Comparison of ENCODE assay signal across 23 cellular contexts in genomic region chr21:25214676-25215075, GRCh38.
"Had no signal": no experiment of that assay in that cellular context is flagged by ENCODE, and none has a peak within 500 bp of the region (broad histone marks: within the 10 kb centered on the region; RNA-seq: fewer than 3 reads in every experiment).

No MANE protein-coding gene starts in this region.

- H3K36me3 Mint-ChIP-seq: natural killer cell treated with Interleukin-12 subunit alpha and Interleukin-12 subunit beta and Interleukin-15 and Interleukin-18, amount 100 ng/mL, for 72 hours had no signal

- ATAC-seq: mucosa of descending colon; natural killer cell treated with Interleukin-12 subunit alpha and Interleukin-12 subunit beta and Interleukin-15 and Interleukin-18, amount 100 ng/mL, for 72 hours; right lobe of liver; upper lobe of right lung had no signal

- H3K27ac Mint-ChIP-seq: natural killer cell treated with Interleukin-12 subunit alpha and Interleukin-12 subunit beta and Interleukin-15 and Interleukin-18, amount 100 ng/mL, for 72 hours; progenitor cell of endocrine pancreas; stimulated activated naive CD8-positive, alpha-beta T cell treated with anti-CD3 and anti-CD28 coated beads, Interleukin-15, Interleukin-2, amounts not matched to agents 100 ng/mL and 50 ng/mL, for 24 hours had no signal

- H3K79me2 ChIP-seq: hepatocyte had no signal

- H3K27me3 Mint-ChIP-seq: natural killer cell treated with Interleukin-12 subunit alpha and Interleukin-12 subunit beta and Interleukin-15 and Interleukin-18, amount 100 ng/mL, for 72 hours; progenitor cell of endocrine pancreas; stimulated activated naive CD8-positive, alpha-beta T cell treated with anti-CD3 and anti-CD28 coated beads, Interleukin-15, Interleukin-2, amounts not matched to agents 100 ng/mL and 50 ng/mL, for 24 hours had no signal

- H3K27ac ChIP-seq: hepatocyte, left ventricle myocardium inferior, ovary, right atrium auricular region, right lobe of liver, suprapubic skin, thoracic aorta, tibial artery, upper lobe of right lung had no signal

- H3K27me3 ChIP-seq: hepatocyte, ovary, right atrium auricular region, right lobe of liver, suprapubic skin, tibial artery, upper lobe of right lung had no signal

- H3K9me3 ChIP-seq: ovary, right lobe of liver, suprapubic skin, thoracic aorta, tibial artery, upper lobe of right lung had no signal

- H3K4me3 ChIP-seq: hepatocyte, left ventricle myocardium inferior, lung, mucosa of descending colon, ovary, right atrium auricular region, right lobe of liver, smooth muscle cell, suprapubic skin, thoracic aorta, tibial artery, upper lobe of right lung had no signal

- H3K4me2 ChIP-seq: hepatocyte, smooth muscle cell had no signal

- H3K36me3 ChIP-seq: left ventricle myocardium inferior, ovary, right atrium auricular region, right lobe of liver, suprapubic skin, thoracic aorta, tibial artery, upper lobe of right lung had no signal

- H2AFZ ChIP-seq: hepatocyte had no signal

- DNase-seq: islet precursor cell; left ventricle myocardium inferior; midbrain; mucosa of descending colon; ovary; right lobe of liver; stimulated activated CD4-positive, alpha-beta T cell treated with anti-CD3 and anti-CD28 coated beads, Interleukin-1b, Interleukin-23, amount 100 ng/mL, for 48 hours; stimulated activated CD4-positive, alpha-beta T cell treated with anti-CD3 and anti-CD28 coated beads, Interleukin-2, amount 100 ng/mL, for 48 hours; stimulated activated CD4-positive, alpha-beta T cell treated with anti-CD3 and anti-CD28 coated beads, Interleukin-4, amount 100 ng/mL, for 4 hours; stimulated activated CD8-positive, alpha-beta memory T cell treated with anti-CD3 and anti-CD28 coated beads, Interleukin-4, amount 100 ng/mL, for 48 hours; stimulated activated naive CD4-positive, alpha-beta T cell; tibial artery; trophoblast cell; upper lobe of right lung had no signal

- H3K4me1 ChIP-seq: left ventricle myocardium inferior, right atrium auricular region, right lobe of liver, suprapubic skin, tibial artery, upper lobe of right lung had no signal

- H3K4me3 Mint-ChIP-seq: natural killer cell treated with Interleukin-12 subunit alpha and Interleukin-12 subunit beta and Interleukin-15 and Interleukin-18, amount 100 ng/mL, for 72 hours; stimulated activated naive CD8-positive, alpha-beta T cell treated with anti-CD3 and anti-CD28 coated beads, Interleukin-15, Interleukin-2, amounts not matched to agents 100 ng/mL and 50 ng/mL, for 24 hours had no signal
